In genomic region chr9:130445268-130445983, GRCh38 we compare ENCODE assay signal across 8 cellular contexts. TPM values are rescaled to one million over a fixed set of nuclear protein-coding genes. Genes with fewer than 3 reads are reported as not detected.
DNase-seq lines count a peak whose midpoint lies in the region; ATAC-seq and TF ChIP-seq lines count a peak whose summit lies in the region.

No MANE protein-coding gene starts in this region.

- H3K36me3 ChIP-seq in IMR-90 (ENCODE audit: control insufficient read depth, insufficient read depth, low read length) (no peaks in the 10 kb centered on the region), aorta (ENCODE audit: control insufficient read depth in 1 of 2, insufficient read depth in 2 of 2, low read length in 1 of 2) (no peaks in the 10 kb centered on the region)

- H3K23ac ChIP-seq in IMR-90 (ENCODE audit: low read depth, low read length), result no peak overlapping the region

- intact Hi-C loops in IMR-90 (cut with micrococcal nuclease), result no loop called here
- intact Hi-C loops in aorta (cut with DNase I), result no loop called here

- H2BK120ac ChIP-seq in IMR-90 (ENCODE audit: low read depth, low read length), result no peak overlapping the region; the same call in 1 of the 2 replicates

- H3K4me3 ChIP-seq in IMR-90 (ENCODE audit: insufficient read depth, low read depth, low read length) (peak overlapping the region; percentile 43), aorta (ENCODE audit: low read length in 2 of 2) (peak overlapping the region; percentile 19 to 72)

- H2BK5ac ChIP-seq in IMR-90 (ENCODE audit: low read depth, low read length, poor library complexity, severe bottlenecking), result no peak overlapping the region

- in situ Hi-C loops in IMR-90 (cut with MboI; ENCODE audit: low sequenced_read_pairs), result no loop called here
- in situ Hi-C loops in GM13977 (cut with MboI; ENCODE audit: low pct_unique_long_range_greater_than_20kb, low sequenced_read_pairs, unreplicated experiment), result no loop called here

- H2BK15ac ChIP-seq in IMR-90 (ENCODE audit: low read depth, low read length), result no peak overlapping the region

- peak overlapping the region; percentile 58 for H3K4me2 ChIP-seq in IMR-90 (ENCODE audit: low read depth, low read length)

- dilution Hi-C loops in IMR-90 (cut with HindIII; ENCODE audit: low sequenced_read_pairs, unreplicated experiment), result no loop called here

- H3K36me3 Mint-ChIP-seq in memory B cell, result peaks cover 4% of the 10 kb centered on the region

- H3K4me3 Mint-ChIP-seq in memory B cell, result peak overlapping the region; percentile 63

- TF ChIP-seq RAD21 in IMR-90 (IDR thresholded peaks at IDR 0.05; ENCODE audit: low read length), result no peak

- H3K27ac Mint-ChIP-seq in memory B cell, result no peak overlapping the region

- peak overlapping the region; percentile 41; the same call in 1 of the 2 replicates for H3K9ac ChIP-seq in IMR-90 (ENCODE audit: low read depth, low read length)

- WGBS in IMR-90 (ENCODE audit: extremely low coverage in 2 of 2, insufficient read length in 1 of 2), 2 experiments, result 13% methylated on average over 3 of the region's 30 CpGs; no CpG with 5 or more reads in 1 of the 2 experiments
- 2 to 3% methylated on average over 30 of the region's 30 CpGs for WGBS in aorta, 2 donors

- H3K27ac ChIP-seq in IMR-90 (ENCODE audit: insufficient read depth, low read length), result peak overlapping the region; percentile 81; the same call in 1 of the 2 replicates
- peak overlapping the region; percentile 39 for H3K27ac ChIP-seq in cingulate gyrus (ENCODE audit: low read depth, low read length)
- H3K27ac ChIP-seq in aorta (ENCODE audit: low read depth in 1 of 2, low read length in 2 of 2), result peak overlapping the region in 1 of 2 donors; percentile 65

- no peak overlapping the region for H2AK5ac ChIP-seq in IMR-90 (ENCODE audit: low read depth, low read length)

- H4K5ac ChIP-seq in IMR-90 (ENCODE audit: low read depth, low read length), result peak overlapping the region; percentile 83

- H2AK9ac ChIP-seq in IMR-90 (replicated peaks; ENCODE audit: low read depth, low read length, poor library complexity), result peak overlapping the region; percentile 2

- POLR2A ChIA-PET in IMR-90 (lab: Charles Lee; ENCODE audit: unreplicated experiment), result no interaction called here

- peak overlapping the region; percentile 50 for H3K4ac ChIP-seq in IMR-90 (ENCODE audit: low read depth, low read length)

- H4K8ac ChIP-seq in IMR-90 (ENCODE audit: low read depth in 2 of 2, low read length in 2 of 2), result peak overlapping the region in 1 of 2 experiments; percentile 32; a peak in 1 of 4 replicates

- H3K9me1 ChIP-seq in IMR-90 (ENCODE audit: insufficient read depth, low read length), result peaks cover 15% of the 10 kb centered on the region

- no peaks in the 10 kb centered on the region for H4K20me1 ChIP-seq in IMR-90 (ENCODE audit: insufficient read depth, low read length)

- no peaks in the 10 kb centered on the region for H3K4me1 Mint-ChIP-seq in memory B cell

- peak overlapping the region; percentile 84 for H2AFZ ChIP-seq in IMR-90 (replicated peaks; ENCODE audit: low read length, poor library complexity)

- CTCF ChIA-PET in IMR-90 (lab: Yijun Ruan, JAX), result no interaction called here

- BruUV-seq in IMR-90 (replicated peaks; lab: Mats Ljungman, UMichigan), result no TSS peak

- no peak for TF ChIP-seq POLR2A in IMR-90 (IDR thresholded peaks at IDR 0.05; ENCODE audit: low read depth, low read length)

- peaks cover 13% of the 10 kb centered on the region for H3K27me3 Mint-ChIP-seq in memory B cell

- H2BK20ac ChIP-seq in IMR-90 (ENCODE audit: low read depth, low read length), result no peak overlapping the region

- H3K14ac ChIP-seq in IMR-90 (replicated peaks; ENCODE audit: low read depth, low read length), result no peak overlapping the region

- H4K91ac ChIP-seq in IMR-90 (ENCODE audit: insufficient read depth, low read depth, low read length), result peak overlapping the region; percentile 1; the same call in 1 of the 2 replicates

- peaks cover 6% of the 10 kb centered on the region; the same call in 1 of the 2 replicates for H3K27me3 ChIP-seq in IMR-90 (ENCODE audit: control insufficient read depth, insufficient read depth, low read length)
- H3K27me3 ChIP-seq in aorta (ENCODE audit: control insufficient read depth in 1 of 2, insufficient read depth in 2 of 2, low read length in 1 of 2), result no peaks in the 10 kb centered on the region

- peaks cover 32% of the 10 kb centered on the region for H3K4me1 ChIP-seq in IMR-90 (ENCODE audit: control insufficient read depth, insufficient read depth, low read length)
- no peaks in the 10 kb centered on the region for H3K4me1 ChIP-seq in aorta (ENCODE audit: control insufficient read depth in 1 of 2, insufficient read depth in 2 of 2, low read length in 2 of 2)

- H3K18ac ChIP-seq in IMR-90 (ENCODE audit: low read depth, low read length), result peak overlapping the region; percentile 55; the same call in 1 of the 2 replicates

- H3K56ac ChIP-seq in IMR-90 (ENCODE audit: extremely low read depth, insufficient read depth, low read length), result no peak overlapping the region

- H3K9me3 Mint-ChIP-seq in memory B cell, result peaks cover 4% of the 10 kb centered on the region

- TF ChIP-seq CTCF in AG09319 (IDR thresholded peaks at IDR 0.05; ENCODE audit: low read depth, low read length), result no peak; the same call in 1 of the 2 replicates
- TF ChIP-seq CTCF in IMR-90 (conservative IDR thresholded peaks at IDR 0.05; ENCODE audit: low read depth, low read length), result no peak
- TF ChIP-seq CTCF in GM13977 (IDR thresholded peaks at IDR 0.05; ENCODE audit: extremely low read depth, insufficient read depth, missing control alignments), result no peak

- peak; percentile 5 for ATAC-seq in IMR-90 (ENCODE audit: low read depth)
- no peak for ATAC-seq in memory B cell (ENCODE audit: low read depth)
- peak; percentile 79 for ATAC-seq in aorta (ENCODE audit: low FRiP score)

- peaks cover 3% of the 10 kb centered on the region for H3K9me3 ChIP-seq in IMR-90 (ENCODE audit: control insufficient read depth, insufficient read depth, low read length)
- H3K9me3 ChIP-seq in aorta (ENCODE audit: control insufficient read depth, low read length), result peaks cover 2% of the 10 kb centered on the region

- peak; percentile 24 for DNase-seq in AG09319 (ENCODE audit: extremely low read depth, low read depth)
- DNase-seq in IMR-90, result no peak
- DNase-seq in memory B cell (ENCODE audit: low spot score in 2 of 2), result no peak
- DNase-seq in aorta, result peak; percentile 85 to 90
- DNase-seq in stimulated activated naive CD4-positive, alpha-beta T cell treated with Interleukin-2 at 50 U/mL for 16 hours (lab: John Stamatoyannopoulos, UW), result no peak
- DNase-seq in GM13977 (ENCODE audit: low spot score), result no peak
- no peak for DNase-seq in activated naive CD4-positive, alpha-beta T cell treated with Interleukin-2 at 50 U/mL for 16 hours

- no peaks in the 10 kb centered on the region for H3K79me1 ChIP-seq in IMR-90 (ENCODE audit: low read depth in 1 of 2, low read length in 2 of 2)

TF ChIP-seq in IMR-90, 13 proteins besides CTCF, POLR2A, EP300 and RAD21:
- TF ChIP-seq MAZ (IDR thresholded peaks at IDR 0.05; ENCODE audit: borderline replicate concordance, low read depth, low read length) (no peak), CEBPB (IDR thresholded peaks at IDR 0.05; ENCODE audit: low read depth, low read length) (0 out of 2 replicates have a peak, but pooled peaks have one; percentile 8), NFE2L2 (IDR thresholded peaks at IDR 0.05; ENCODE audit: low read depth, low read length) (no peak)

RNA-seq across cellular contexts. Expression of gene ASS1, which starts 0.7 kb away (rescaled TPM):
- total RNA-seq in IMR-90 (2012; rRNA removed), result 31.1 and 39.6 TPM in 2 replicates
- 39.7 and 41.9 TPM in 2 replicates for polyA plus RNA-seq in IMR-90 (2012; rRNA removed)
- 48.3 and 61.6 TPM in 2 replicates for polyA plus RNA-seq in IMR-90 (2012; cell fraction: cytosol; rRNA removed)
- polyA plus RNA-seq in IMR-90 (2012; cell fraction: nucleus; rRNA removed; ENCODE audit: low replicate concordance), result 23.9 and 27.2 TPM in 2 replicates
- total RNA-seq in aorta, result 10 to 100 TPM; 52.0 to 99.0 TPM
- polyA plus RNA-seq in aorta, result 10 to 100 TPM; 76.1 to 81.0 TPM

Comparison
In these comparisons a context has a peak if more than half of its experiments do, and no peak if none do; other contexts are left out.
1. DNase-seq: peak in AG09319 (single experiment) and aorta (2 of 2); none in IMR-90 (single experiment), memory B cell (0 of 2), stimulated activated naive CD4-positive, alpha-beta T cell treated with Interleukin-2 at 50 U/mL for 16 hours (single experiment), GM13977 (single experiment) and activated naive CD4-positive, alpha-beta T cell treated with Interleukin-2 at 50 U/mL for 16 hours (single experiment).